ENCODE assay signal across 17 cellular contexts in genomic region chr1:156152628-156153027, GRCh38. TPM values are rescaled to one million over a fixed set of nuclear protein-coding genes. Genes with fewer than 3 reads are reported as not detected.
DNase-seq lines count a peak whose midpoint lies in the region; ATAC-seq and TF ChIP-seq lines count a peak whose summit lies in the region.
"Had no signal": no experiment of that assay in that cellular context is flagged by ENCODE, and none has a peak within 500 bp of the region (broad histone marks: within the 10 kb centered on the region; RNA-seq: fewer than 3 reads in every experiment).

No MANE protein-coding gene starts in this region.

- in situ Hi-C loops in IMR-90 (cut with MboI; ENCODE audit: low sequenced_read_pairs) = no loop called here

- BruUV-seq in IMR-90 (replicated peaks; lab: Mats Ljungman, UMichigan) = no TSS peak

- H3K9me3 ChIP-seq in IMR-90 (ENCODE audit: control insufficient read depth, insufficient read depth, low read length) = no peaks in the 10 kb centered on the region
- H3K9me3 ChIP-seq in neutrophil = no peaks in the 10 kb centered on the region
- H3K9me3 ChIP-seq in body of pancreas = no peaks in the 10 kb centered on the region
- H3K9me3 ChIP-seq: heart left ventricle, left lung had no signal

- H3K27me3 Mint-ChIP-seq in activated naive CD8-positive, alpha-beta T cell treated with anti-CD3 and anti-CD28 coated beads, Interleukin-2, amount 50 U/mL, for 24 hours = no peaks in the 10 kb centered on the region
- H3K27me3 Mint-ChIP-seq: activated CD4-positive, alpha-beta memory T cell treated with anti-CD3 and anti-CD28 coated beads for 36 hours had no signal

- H2BK15ac ChIP-seq in IMR-90 (ENCODE audit: low read depth, low read length) = 0 out of 3 replicates have a peak overlapping the region, but pooled peaks have one; percentile 4

- no peak overlapping the region for H3K9ac ChIP-seq in IMR-90 (ENCODE audit: low read depth, low read length)

- peak overlapping the region in 1 of 2 experiments; percentile 57; a peak in 2 of 4 replicates for H4K8ac ChIP-seq in IMR-90 (ENCODE audit: low read depth in 2 of 2, low read length in 2 of 2)

- no peak overlapping the region for H3K27ac ChIP-seq in IMR-90 (ENCODE audit: insufficient read depth, low read length)
- H3K27ac ChIP-seq in neutrophil = peak overlapping the region; percentile 96
- H3K27ac ChIP-seq in body of pancreas = no peak overlapping the region

- H4K20me1 ChIP-seq in IMR-90 (ENCODE audit: insufficient read depth, low read length) = no peaks in the 10 kb centered on the region

- DNase-seq in DMS79 treated with DMSO at 0.1 percent for 48 hours (lab: John Stamatoyannopoulos, UW) = peak; percentile 36
- DNase-seq in IMR-90 = no peak
- peak; percentile 46 for DNase-seq in activated naive CD8-positive, alpha-beta T cell treated with anti-CD3 and anti-CD28 coated beads, Interleukin-2, amount 50 U/mL, for 24 hours
- no peak for DNase-seq in body of pancreas
- DNase-seq: activated CD4-positive, alpha-beta memory T cell treated with anti-CD3 and anti-CD28 coated beads for 36 hours; activated naive CD4-positive, alpha-beta T cell treated with Interleukin-2 at 50 U/mL for 16 hours; heart left ventricle; left lung; naive thymus-derived CD8-positive, alpha-beta T cell; NCI-H146; NCI-H524 had no signal

- peak overlapping the region; percentile 90 for H3K4me3 Mint-ChIP-seq in activated naive CD8-positive, alpha-beta T cell treated with anti-CD3 and anti-CD28 coated beads, Interleukin-2, amount 50 U/mL, for 24 hours
- H3K4me3 Mint-ChIP-seq: activated CD4-positive, alpha-beta memory T cell treated with anti-CD3 and anti-CD28 coated beads for 36 hours; naive thymus-derived CD8-positive, alpha-beta T cell had no signal

- ATAC-seq in IMR-90 (ENCODE audit: low read depth) (no peak), HG02852 (IDR thresholded peaks at IDR 0.05; ENCODE audit: unreplicated experiment) (no peak), HG02623 (IDR thresholded peaks at IDR 0.05; ENCODE audit: unreplicated experiment) (no peak), HG03565 (IDR thresholded peaks at IDR 0.05; ENCODE audit: unreplicated experiment) (no peak), body of pancreas (no peak)
- peak; percentile 24 for ATAC-seq in activated naive CD8-positive, alpha-beta T cell treated with anti-CD3 and anti-CD28 coated beads, Interleukin-2, amount 50 U/mL, for 24 hours
- ATAC-seq: heart left ventricle; K562; naive thymus-derived CD8-positive, alpha-beta T cell; sciatic nerve had no signal

- no peak for TF ChIP-seq RAD21 in IMR-90 (IDR thresholded peaks at IDR 0.05; ENCODE audit: low read length)

- no peak for TF ChIP-seq POLR2A in IMR-90 (IDR thresholded peaks at IDR 0.05; ENCODE audit: low read depth, low read length)
- TF ChIP-seq POLR2A in body of pancreas (IDR thresholded peaks at IDR 0.05) = no peak

- WGBS in IMR-90 (ENCODE audit: extremely low coverage in 2 of 2, insufficient read length in 1 of 2), 2 experiments = 40% methylated on average over 1 of the region's 5 CpGs; no CpG with 5 or more reads in 1 of the 2 experiments
- 54 to 68% methylated on average over 5 of the region's 5 CpGs for WGBS in body of pancreas, 2 donors

- POLR2A ChIA-PET in IMR-90 (lab: Charles Lee; ENCODE audit: unreplicated experiment) = no interaction called here

- CTCF ChIA-PET in IMR-90 (lab: Yijun Ruan, JAX) = no interaction called here

- H3K18ac ChIP-seq in IMR-90 (ENCODE audit: low read depth, low read length) = no peak overlapping the region

- H3K4ac ChIP-seq in IMR-90 (ENCODE audit: low read depth, low read length) = peak overlapping the region; percentile 43; the same call in 1 of the 2 replicates

- no peak overlapping the region; the same call in 1 of the 2 replicates for H3K23ac ChIP-seq in IMR-90 (ENCODE audit: low read depth, low read length)

- H3K14ac ChIP-seq in IMR-90 (replicated peaks; ENCODE audit: low read depth, low read length) = peak overlapping the region; percentile 77; the same call in 1 of the 2 replicates

- peaks cover 3% of the 10 kb centered on the region; the same call in 1 of the 2 replicates for H3K4me1 ChIP-seq in IMR-90 (ENCODE audit: control insufficient read depth, insufficient read depth, low read length)
- H3K4me1 ChIP-seq in neutrophil (ENCODE audit: control insufficient read depth in 1 of 2, insufficient read depth in 1 of 2, low read depth in 1 of 2, low read length in 1 of 2) = peaks cover 91 to 96% of the 10 kb centered on the region in 2 experiments
- peaks cover 11% of the 10 kb centered on the region for H3K4me1 ChIP-seq in body of pancreas

- H2AK9ac ChIP-seq in IMR-90 (replicated peaks; ENCODE audit: low read depth, low read length, poor library complexity) = peak overlapping the region; percentile 40

- no peak overlapping the region for H3K56ac ChIP-seq in IMR-90 (ENCODE audit: extremely low read depth, insufficient read depth, low read length)

- H3K36me3 ChIP-seq in IMR-90 (ENCODE audit: control insufficient read depth, insufficient read depth, low read length) (no peaks in the 10 kb centered on the region), neutrophil (peaks cover 17% of the 10 kb centered on the region), body of pancreas (replicated peaks in 1 of 2; ENCODE audit: insufficient read depth in 1 of 2, low read depth in 2 of 2) (no peaks in the 10 kb centered on the region)
- H3K36me3 ChIP-seq: heart left ventricle had no signal

- H4K91ac ChIP-seq in IMR-90 (ENCODE audit: insufficient read depth, low read depth, low read length) = no peak overlapping the region

- H3K4me1 Mint-ChIP-seq in activated naive CD8-positive, alpha-beta T cell treated with anti-CD3 and anti-CD28 coated beads, Interleukin-2, amount 50 U/mL, for 24 hours = peaks cover 94% of the 10 kb centered on the region

- H3K36me3 Mint-ChIP-seq in activated naive CD8-positive, alpha-beta T cell treated with anti-CD3 and anti-CD28 coated beads, Interleukin-2, amount 50 U/mL, for 24 hours (ENCODE audit: low read depth) = peaks cover 28% of the 10 kb centered on the region
- H3K36me3 Mint-ChIP-seq: naive thymus-derived CD8-positive, alpha-beta T cell had no signal

- TF ChIP-seq CTCF in IMR-90 (conservative IDR thresholded peaks at IDR 0.05; ENCODE audit: low read depth, low read length) (no peak), neutrophil (IDR thresholded peaks at IDR 0.05) (no peak), body of pancreas (IDR thresholded peaks at IDR 0.05) (no peak)

- H3K79me1 ChIP-seq in IMR-90 (ENCODE audit: low read depth in 1 of 2, low read length in 2 of 2) = no peaks in the 10 kb centered on the region

- H3K4me3 ChIP-seq in IMR-90 (ENCODE audit: insufficient read depth, low read depth, low read length) (no peak overlapping the region), neutrophil (ENCODE audit: low read depth in 1 of 2, low read length in 1 of 2) (no peak overlapping the region), body of pancreas (no peak overlapping the region)
- H3K4me3 ChIP-seq: heart left ventricle, K562 had no signal

- no peak overlapping the region for H2BK5ac ChIP-seq in IMR-90 (ENCODE audit: low read depth, low read length, poor library complexity, severe bottlenecking)

- H3K27me3 ChIP-seq in IMR-90 (ENCODE audit: control insufficient read depth, insufficient read depth, low read length) = peaks cover 12% of the 10 kb centered on the region; the same call in 1 of the 2 replicates
- H3K27me3 ChIP-seq in neutrophil = no peaks in the 10 kb centered on the region
- no peaks in the 10 kb centered on the region for H3K27me3 ChIP-seq in body of pancreas

- dilution Hi-C loops in IMR-90 (cut with HindIII; ENCODE audit: low sequenced_read_pairs, unreplicated experiment) = no loop called here

- peak overlapping the region; percentile 46 for H2AFZ ChIP-seq in IMR-90 (replicated peaks; ENCODE audit: low read length, poor library complexity)

- H2BK20ac ChIP-seq in IMR-90 (ENCODE audit: low read depth, low read length) = no peak overlapping the region

- H2BK120ac ChIP-seq in IMR-90 (ENCODE audit: low read depth, low read length) = peak overlapping the region; percentile 22; the same call in 1 of the 2 replicates

- no peak overlapping the region for H2AK5ac ChIP-seq in IMR-90 (ENCODE audit: low read depth, low read length)

- peak overlapping the region; percentile 90 for H3K27ac Mint-ChIP-seq in activated naive CD8-positive, alpha-beta T cell treated with anti-CD3 and anti-CD28 coated beads, Interleukin-2, amount 50 U/mL, for 24 hours

- intact Hi-C loops in IMR-90 (cut with micrococcal nuclease) (no loop called here), body of pancreas (cut with DNase I) (no loop called here)

- no peak overlapping the region for H4K5ac ChIP-seq in IMR-90 (ENCODE audit: low read depth, low read length)

- no peaks in the 10 kb centered on the region for H3K9me3 Mint-ChIP-seq in activated naive CD8-positive, alpha-beta T cell treated with anti-CD3 and anti-CD28 coated beads, Interleukin-2, amount 50 U/mL, for 24 hours
- H3K9me3 Mint-ChIP-seq: activated CD4-positive, alpha-beta memory T cell treated with anti-CD3 and anti-CD28 coated beads for 36 hours; naive thymus-derived CD8-positive, alpha-beta T cell had no signal

- H3K9me1 ChIP-seq in IMR-90 (ENCODE audit: insufficient read depth, low read length) = peaks cover 5% of the 10 kb centered on the region; the same call in 1 of the 2 replicates

- no peak overlapping the region for H3K4me2 ChIP-seq in IMR-90 (ENCODE audit: low read depth, low read length)

TF ChIP-seq in IMR-90, 13 proteins besides CTCF, POLR2A, EP300 and RAD21 (continues in another document):
- no peak for TF ChIP-seq RCOR1 (IDR thresholded peaks at IDR 0.05; ENCODE audit: insufficient replicate concordance, low read length)
- TF ChIP-seq FOS (IDR thresholded peaks at IDR 0.05; ENCODE audit: low read depth, low read length) = no peak
- TF ChIP-seq CHD1 (IDR thresholded peaks at IDR 0.05; ENCODE audit: low read depth, low read length) = no peak
- TF ChIP-seq MAZ (IDR thresholded peaks at IDR 0.05; ENCODE audit: borderline replicate concordance, low read depth, low read length) = no peak
- no peak for TF ChIP-seq NFE2L2 (IDR thresholded peaks at IDR 0.05; ENCODE audit: low read depth, low read length)

RNA-seq across cellular contexts. Expression of gene SEMA4A, which starts 0.8 kb away (rescaled TPM):
- total RNA-seq in IMR-90 (2012; rRNA removed) (0.18 and 0.28 TPM in 2 replicates), body of pancreas (10 to 100 TPM in 1 of 2 donors, 1 to 10 TPM in 1; 2.6 to 11.9 TPM)
- polyA plus RNA-seq in IMR-90 (2012; rRNA removed) = 0.86 and 1.4 TPM in 2 replicates
- 0.15 and 0.41 TPM in 2 replicates for polyA plus RNA-seq in IMR-90 (2012; cell fraction: cytosol; rRNA removed)
- 10.3 and 13.3 TPM in 2 replicates for polyA plus RNA-seq in IMR-90 (2012; cell fraction: nucleus; rRNA removed; ENCODE audit: low replicate concordance)

RNA-seq across cellular contexts. Expression of gene LMNA, which starts 38.1 kb away (rescaled TPM):
- total RNA-seq in IMR-90 (2012; rRNA removed) (753 and 755 TPM in 2 replicates), body of pancreas (100 to 1,000 TPM; 152 to 186 TPM)
- 563 and 927 TPM in 2 replicates for polyA plus RNA-seq in IMR-90 (2012; rRNA removed)
- 602 and 638 TPM in 2 replicates for polyA plus RNA-seq in IMR-90 (2012; cell fraction: cytosol; rRNA removed)
- polyA plus RNA-seq in IMR-90 (2012; cell fraction: nucleus; rRNA removed; ENCODE audit: low replicate concordance) = 1,137 and 1,144 TPM in 2 replicates

RNA-seq across cellular contexts. Expression of gene SLC25A44, which starts 41.3 kb away (rescaled TPM):
- total RNA-seq in IMR-90 (2012; rRNA removed) = 12.7 and 12.8 TPM in 2 replicates
- polyA plus RNA-seq in IMR-90 (2012; rRNA removed) = 19.7 and 20.2 TPM in 2 replicates
- 10.9 and 12.2 TPM in 2 replicates for polyA plus RNA-seq in IMR-90 (2012; cell fraction: cytosol; rRNA removed)
- polyA plus RNA-seq in IMR-90 (2012; cell fraction: nucleus; rRNA removed; ENCODE audit: low replicate concordance) = 12.2 and 20.8 TPM in 2 replicates
- total RNA-seq in body of pancreas = 10 to 100 TPM in 1 of 2 donors, 1 to 10 TPM in 1; 5.2 to 13.2 TPM

Comparison
In these comparisons a context has a peak if more than half of its experiments do, and no peak if none do; other contexts are left out.
1. DNase-seq: peak in DMS79 treated with DMSO at 0.1 percent for 48 hours (single experiment) and activated naive CD8-positive, alpha-beta T cell treated with anti-CD3 and anti-CD28 coated beads, Interleukin-2, amount 50 U/mL, for 24 hours (single experiment); none in IMR-90 (single experiment) and body of pancreas (0 of 4).